ENCODE assay signal across 25 cellular contexts in the genomic region with DNA sequence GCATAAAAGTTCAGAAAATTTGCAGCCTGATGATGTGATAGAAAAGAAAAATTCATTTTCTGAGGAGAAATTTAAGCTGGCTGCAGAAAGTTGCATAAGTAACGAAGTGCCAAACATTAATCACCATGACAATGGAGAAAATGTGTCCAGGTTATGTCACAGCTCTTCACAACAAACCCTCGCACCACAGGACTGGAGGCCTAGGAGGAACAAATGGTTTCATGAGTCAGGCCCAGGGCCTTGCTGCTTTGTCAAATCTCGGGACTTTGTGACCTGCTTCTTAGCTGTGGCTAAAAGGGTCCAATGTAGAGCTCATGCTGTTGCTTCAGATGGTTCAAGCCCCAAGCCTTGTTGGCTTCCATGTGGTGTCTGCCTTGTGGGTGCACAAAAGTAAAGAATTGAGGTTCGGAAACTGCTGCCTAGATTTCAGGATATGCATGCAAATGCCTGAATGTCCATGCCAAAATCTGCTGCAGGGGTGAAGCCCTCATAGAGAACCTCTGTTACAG.
"Had no signal": no experiment of that assay in that cellular context is flagged by ENCODE, and none has a peak within 500 bp of the region (broad histone marks: within the 10 kb centered on the region; RNA-seq: fewer than 3 reads in every experiment).

No MANE protein-coding gene starts in this region.

- H3K9ac ChIP-seq: KMS-11 had no signal

- H3K27ac ChIP-seq: KMS-11, SJSA1, SK-N-MC had no signal

- H3K4me2 ChIP-seq: KMS-11 had no signal

- H3K4me3 ChIP-seq: SJSA1, SK-N-MC had no signal

- FAIRE-seq: HepG2, RCC 7860 had no signal

- H3K36me3 ChIP-seq: SJSA1 had no signal

- H3K9me3 ChIP-seq: SJSA1 had no signal

- H3K4me1 ChIP-seq: SJSA1 had no signal

- H3K27me3 ChIP-seq: SJSA1 had no signal

- DNase-seq: IMR-90, Kasumi-1, MV-4-11, NCI-H1092, NCI-H1105 treated with DMSO at 0.1 percent for 48 hours, NCI-H1417 treated with DMSO at 0.1 percent for 48 hours, NCI-H146, NCI-H1694 treated with DMSO at 0.1 percent for 48 hours, NCI-H1930, NCI-H2081, NCI-H2107, NCI-H2227 treated with DMSO at 0.1 percent for 48 hours, NCI-H446, NCI-H510A, NCI-H524 treated with DMSO at 0.1 percent for 48 hours, NCI-H69, NCI-H774, Right ventricle myocardium superior, RPMI8226, SIG-M5 had no signal
